1 cellular context compared by ENCODE assay signal in the genomic region with DNA sequence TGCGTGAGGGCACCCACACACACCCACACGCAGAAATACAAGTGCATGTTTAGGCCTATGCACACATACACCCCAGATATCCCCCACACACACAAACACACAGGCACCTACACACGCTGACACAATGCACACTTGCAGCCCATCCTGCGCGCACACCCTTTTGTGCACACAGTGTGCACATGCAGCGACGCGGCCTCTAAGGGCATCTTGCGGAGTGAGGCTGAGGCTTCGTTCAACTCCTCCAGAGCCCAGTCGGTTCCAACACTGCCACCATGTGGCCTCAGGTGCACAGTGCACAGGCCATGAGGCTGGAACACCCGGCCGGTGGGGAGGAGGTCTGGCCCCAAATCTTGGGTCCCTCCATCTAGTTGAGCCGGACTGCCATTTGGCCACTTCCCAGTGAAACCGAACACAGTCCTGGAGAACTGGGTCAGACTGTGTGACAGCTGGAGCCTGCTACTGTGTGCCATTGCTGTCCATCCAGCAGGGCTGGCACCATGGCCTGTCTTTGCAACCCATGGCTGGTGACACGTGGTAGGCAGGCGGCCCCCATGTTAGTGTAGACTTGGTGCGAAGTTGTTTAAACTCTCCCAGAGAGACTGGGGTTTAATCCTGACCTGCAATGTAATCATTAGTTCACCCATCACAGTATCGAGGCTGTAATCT.
A peak's percentile ranks its signal among the peaks of the same experiment; 100 is the strongest.
TF ChIP-seq lines count a peak whose summit lies in the region.

No MANE protein-coding gene starts in this region.

TF ChIP-seq in WTC11, 78 proteins besides CTCF, POLR2A, EP300 and RAD21 (continued from another document):
- TF ChIP-seq, protein P1, sequence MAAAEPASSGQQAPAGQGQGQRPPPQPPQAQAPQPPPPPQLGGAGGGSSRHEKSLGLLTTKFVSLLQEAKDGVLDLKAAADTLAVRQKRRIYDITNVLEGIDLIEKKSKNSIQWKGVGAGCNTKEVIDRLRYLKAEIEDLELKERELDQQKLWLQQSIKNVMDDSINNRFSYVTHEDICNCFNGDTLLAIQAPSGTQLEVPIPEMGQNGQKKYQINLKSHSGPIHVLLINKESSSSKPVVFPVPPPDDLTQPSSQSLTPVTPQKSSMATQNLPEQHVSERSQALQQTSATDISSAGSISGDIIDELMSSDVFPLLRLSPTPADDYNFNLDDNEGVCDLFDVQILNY (CRISPR knock-in tag; IDR thresholded peaks at IDR 0.05): no peak
- TF ChIP-seq, protein P2, sequence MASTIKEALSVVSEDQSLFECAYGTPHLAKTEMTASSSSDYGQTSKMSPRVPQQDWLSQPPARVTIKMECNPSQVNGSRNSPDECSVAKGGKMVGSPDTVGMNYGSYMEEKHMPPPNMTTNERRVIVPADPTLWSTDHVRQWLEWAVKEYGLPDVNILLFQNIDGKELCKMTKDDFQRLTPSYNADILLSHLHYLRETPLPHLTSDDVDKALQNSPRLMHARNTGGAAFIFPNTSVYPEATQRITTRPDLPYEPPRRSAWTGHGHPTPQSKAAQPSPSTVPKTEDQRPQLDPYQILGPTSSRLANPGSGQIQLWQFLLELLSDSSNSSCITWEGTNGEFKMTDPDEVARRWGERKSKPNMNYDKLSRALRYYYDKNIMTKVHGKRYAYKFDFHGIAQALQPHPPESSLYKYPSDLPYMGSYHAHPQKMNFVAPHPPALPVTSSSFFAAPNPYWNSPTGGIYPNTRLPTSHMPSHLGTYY (CRISPR knock-in tag; IDR thresholded peaks at IDR 0.05): no peak
- TF ChIP-seq, protein P3, sequence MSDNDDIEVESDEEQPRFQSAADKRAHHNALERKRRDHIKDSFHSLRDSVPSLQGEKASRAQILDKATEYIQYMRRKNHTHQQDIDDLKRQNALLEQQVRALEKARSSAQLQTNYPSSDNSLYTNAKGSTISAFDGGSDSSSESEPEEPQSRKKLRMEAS (CRISPR knock-in tag; IDR thresholded peaks at IDR 0.05): peak; percentile 52; the same call in 1 of the 2 replicates
- TF ChIP-seq EMX1 (CRISPR knock-in tag; IDR thresholded peaks at IDR 0.05): no peak
- TF ChIP-seq RORB (CRISPR knock-in tag; IDR thresholded peaks at IDR 0.05): no peak
- peak; percentile 66; the same call in 1 of the 2 replicates for TF ChIP-seq ZNF232 (CRISPR knock-in tag; IDR thresholded peaks at IDR 0.05)
- TF ChIP-seq, protein P4, sequence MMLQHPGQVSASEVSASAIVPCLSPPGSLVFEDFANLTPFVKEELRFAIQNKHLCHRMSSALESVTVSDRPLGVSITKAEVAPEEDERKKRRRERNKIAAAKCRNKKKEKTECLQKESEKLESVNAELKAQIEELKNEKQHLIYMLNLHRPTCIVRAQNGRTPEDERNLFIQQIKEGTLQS (CRISPR knock-in tag; conservative IDR thresholded peaks at IDR 0.05): no peak
- no peak for TF ChIP-seq JAZF1 (CRISPR knock-in tag; IDR thresholded peaks at IDR 0.05)
- TF ChIP-seq, protein P5, sequence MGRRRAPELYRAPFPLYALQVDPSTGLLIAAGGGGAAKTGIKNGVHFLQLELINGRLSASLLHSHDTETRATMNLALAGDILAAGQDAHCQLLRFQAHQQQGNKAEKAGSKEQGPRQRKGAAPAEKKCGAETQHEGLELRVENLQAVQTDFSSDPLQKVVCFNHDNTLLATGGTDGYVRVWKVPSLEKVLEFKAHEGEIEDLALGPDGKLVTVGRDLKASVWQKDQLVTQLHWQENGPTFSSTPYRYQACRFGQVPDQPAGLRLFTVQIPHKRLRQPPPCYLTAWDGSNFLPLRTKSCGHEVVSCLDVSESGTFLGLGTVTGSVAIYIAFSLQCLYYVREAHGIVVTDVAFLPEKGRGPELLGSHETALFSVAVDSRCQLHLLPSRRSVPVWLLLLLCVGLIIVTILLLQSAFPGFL (CRISPR knock-in tag; IDR thresholded peaks at IDR 0.05; ENCODE audit: borderline replicate concordance): no peak
- TF ChIP-seq, protein P6, sequence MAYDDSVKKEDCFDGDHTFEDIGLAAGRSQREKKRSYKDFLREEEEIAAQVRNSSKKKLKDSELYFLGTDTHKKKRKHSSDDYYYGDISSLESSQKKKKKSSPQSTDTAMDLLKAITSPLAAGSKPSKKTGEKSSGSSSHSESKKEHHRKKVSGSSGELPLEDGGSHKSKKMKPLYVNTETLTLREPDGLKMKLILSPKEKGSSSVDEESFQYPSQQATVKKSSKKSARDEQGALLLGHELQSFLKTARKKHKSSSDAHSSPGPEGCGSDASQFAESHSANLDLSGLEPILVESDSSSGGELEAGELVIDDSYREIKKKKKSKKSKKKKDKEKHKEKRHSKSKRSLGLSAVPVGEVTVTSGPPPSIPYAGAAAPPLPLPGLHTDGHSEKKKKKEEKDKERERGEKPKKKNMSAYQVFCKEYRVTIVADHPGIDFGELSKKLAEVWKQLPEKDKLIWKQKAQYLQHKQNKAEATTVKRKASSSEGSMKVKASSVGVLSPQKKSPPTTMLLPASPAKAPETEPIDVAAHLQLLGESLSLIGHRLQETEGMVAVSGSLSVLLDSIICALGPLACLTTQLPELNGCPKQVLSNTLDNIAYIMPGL (CRISPR knock-in tag; IDR thresholded peaks at IDR 0.05): peak; percentile 61; the same call in 1 of the 2 replicates
- TF ChIP-seq, protein P7, sequence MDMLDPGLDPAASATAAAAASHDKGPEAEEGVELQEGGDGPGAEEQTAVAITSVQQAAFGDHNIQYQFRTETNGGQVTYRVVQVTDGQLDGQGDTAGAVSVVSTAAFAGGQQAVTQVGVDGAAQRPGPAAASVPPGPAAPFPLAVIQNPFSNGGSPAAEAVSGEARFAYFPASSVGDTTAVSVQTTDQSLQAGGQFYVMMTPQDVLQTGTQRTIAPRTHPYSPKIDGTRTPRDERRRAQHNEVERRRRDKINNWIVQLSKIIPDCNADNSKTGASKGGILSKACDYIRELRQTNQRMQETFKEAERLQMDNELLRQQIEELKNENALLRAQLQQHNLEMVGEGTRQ (CRISPR knock-in tag; IDR thresholded peaks at IDR 0.05): 0 out of 2 replicates have a peak, but pooled peaks have one; percentile 19
- TF ChIP-seq, protein P8, sequence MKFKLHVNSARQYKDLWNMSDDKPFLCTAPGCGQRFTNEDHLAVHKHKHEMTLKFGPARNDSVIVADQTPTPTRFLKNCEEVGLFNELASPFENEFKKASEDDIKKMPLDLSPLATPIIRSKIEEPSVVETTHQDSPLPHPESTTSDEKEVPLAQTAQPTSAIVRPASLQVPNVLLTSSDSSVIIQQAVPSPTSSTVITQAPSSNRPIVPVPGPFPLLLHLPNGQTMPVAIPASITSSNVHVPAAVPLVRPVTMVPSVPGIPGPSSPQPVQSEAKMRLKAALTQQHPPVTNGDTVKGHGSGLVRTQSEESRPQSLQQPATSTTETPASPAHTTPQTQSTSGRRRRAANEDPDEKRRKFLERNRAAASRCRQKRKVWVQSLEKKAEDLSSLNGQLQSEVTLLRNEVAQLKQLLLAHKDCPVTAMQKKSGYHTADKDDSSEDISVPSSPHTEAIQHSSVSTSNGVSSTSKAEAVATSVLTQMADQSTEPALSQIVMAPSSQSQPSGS (CRISPR knock-in tag; IDR thresholded peaks at IDR 0.05; ENCODE audit: borderline replicate concordance, low read depth): no peak
- TF ChIP-seq RELA (CRISPR knock-in tag; IDR thresholded peaks at IDR 0.05; ENCODE audit: borderline replicate concordance): no peak
